12 cellular contexts compared by ENCODE assay signal in genomic region chr14:71472281-71472960, GRCh38.
A peak's percentile ranks its signal among the peaks of the same experiment; 100 is the strongest.
DNase-seq lines count a peak whose midpoint lies in the region; ATAC-seq and TF ChIP-seq lines count a peak whose summit lies in the region.
"Had no signal": no experiment of that assay in that cellular context is flagged by ENCODE, and none has a peak within 500 bp of the region (broad histone marks: within the 10 kb centered on the region; RNA-seq: fewer than 3 reads in every experiment).

No MANE protein-coding gene starts in this region.

- intact Hi-C loops in MCF 10A (cut with micrococcal nuclease): no loop called here

- H3K9me3 Mint-ChIP-seq in MCF 10A (ENCODE audit: unreplicated experiment): no peaks in the 10 kb centered on the region
- H3K9me3 Mint-ChIP-seq: neural crest cell had no signal

- H3K9ac ChIP-seq in SK-N-MC (ENCODE audit: insufficient read length): no peak overlapping the region
- H3K9ac ChIP-seq: BLaER1 had no signal

- POLR2A ChIA-PET in MCF 10A (lab: Yijun Ruan, JAX): interaction anchor here (0.6 to 1.6 kb wide), 2 partner anchors 18 to 198 kb away, joined by 3 to 4 read pairs; no protein-coding TSS in a partner anchor

- H3K36me3 Mint-ChIP-seq in MCF 10A (ENCODE audit: insufficient read depth, unreplicated experiment): no peaks in the 10 kb centered on the region

- no TSS peak for BruUV-seq in MCF 10A (replicated peaks; lab: Mats Ljungman, UMichigan)

- H3K4me1 Mint-ChIP-seq in MCF 10A (ENCODE audit: insufficient read depth, unreplicated experiment): peaks cover 16% of the 10 kb centered on the region
- H3K4me1 Mint-ChIP-seq: neural crest cell had no signal

- TF ChIP-seq POLR2A in erythroblast (IDR thresholded peaks at IDR 0.05; ENCODE audit: low read length): no peak

- no peaks in the 10 kb centered on the region for H3K27me3 Mint-ChIP-seq in MCF 10A (ENCODE audit: insufficient read depth, unreplicated experiment)
- H3K27me3 Mint-ChIP-seq: activated CD4-positive, alpha-beta T cell treated with anti-CD3 and anti-CD28 coated beads, Interleukin-2, amount 10 ng/mL, durations not matched to agents 7 days and 5 days had no signal

- DNase-seq in AG08395 (ENCODE audit: low spot score) (peak; percentile 31), SK-N-MC (ENCODE audit: low read depth, low spot score) (peak; percentile 39), DMS 273 treated with DMSO at 0.1 percent for 48 hours (lab: John Stamatoyannopoulos, UW) (no peak), MCF 10A (ENCODE audit: unreplicated experiment) (no peak), erythroblast (lab: John Stamatoyannopoulos, UW) (no peak)
- no peak for DNase-seq in central memory CD4-positive, alpha-beta T cell
- DNase-seq: activated CD4-positive, alpha-beta T cell treated with anti-CD3 and anti-CD28 coated beads, Interleukin-2, amount 10 ng/mL, durations not matched to agents 7 days and 5 days had no signal

- CTCF ChIA-PET in MCF 10A (lab: Yijun Ruan, JAX): interaction anchor here (1.2 kb wide), 2 partner anchors 12 to 948 kb away, joined by 3 read pairs; no protein-coding TSS in a partner anchor

- H3K27ac Mint-ChIP-seq in MCF 10A (ENCODE audit: low read depth, unreplicated experiment): no peak overlapping the region
- H3K27ac Mint-ChIP-seq: activated CD4-positive, alpha-beta T cell treated with anti-CD3 and anti-CD28 coated beads, Interleukin-2, amount 10 ng/mL, durations not matched to agents 7 days and 5 days had no signal

- ATAC-seq in GM18511 (IDR thresholded peaks at IDR 0.05; ENCODE audit: unreplicated experiment) (peak; percentile 73), HG02588 (IDR thresholded peaks at IDR 0.05; ENCODE audit: unreplicated experiment) (peak; percentile 63)
- ATAC-seq: esophagus mucosa had no signal

- no peak for TF ChIP-seq CTCF in MCF 10A (IDR thresholded peaks at IDR 0.05; ENCODE audit: unreplicated experiment)

- H3K4me3 Mint-ChIP-seq in MCF 10A (ENCODE audit: unreplicated experiment): no peak overlapping the region
- H3K4me3 Mint-ChIP-seq: activated CD4-positive, alpha-beta T cell treated with anti-CD3 and anti-CD28 coated beads, Interleukin-2, amount 10 ng/mL, durations not matched to agents 7 days and 5 days; neural crest cell had no signal

- no peak overlapping the region for H3K4me3 ChIP-seq in SK-N-MC
- H3K4me3 ChIP-seq: BLaER1 had no signal

- no peaks in the 10 kb centered on the region for H3K9me3 ChIP-seq in SK-N-MC (ENCODE audit: low read depth, low read length)
- H3K9me3 ChIP-seq: BLaER1 had no signal

- peaks cover 7% of the 10 kb centered on the region for H3K36me3 ChIP-seq in SK-N-MC (ENCODE audit: insufficient read depth, low read length)
- H3K36me3 ChIP-seq: BLaER1 had no signal

- peak overlapping the region; percentile 44; the same call in 1 of the 2 replicates for H3K27ac ChIP-seq in SK-N-MC
- H3K27ac ChIP-seq: BLaER1 had no signal

Comparison
In these comparisons a context has a peak if more than half of its experiments do, and no peak if none do; other contexts are left out.
1. DNase-seq: peak in AG08395 (single experiment) and SK-N-MC (single experiment); none in DMS 273 treated with DMSO at 0.1 percent for 48 hours (single experiment), MCF 10A (single experiment), central memory CD4-positive, alpha-beta T cell (single experiment) and erythroblast (0 of 2).